In the genomic region with DNA sequence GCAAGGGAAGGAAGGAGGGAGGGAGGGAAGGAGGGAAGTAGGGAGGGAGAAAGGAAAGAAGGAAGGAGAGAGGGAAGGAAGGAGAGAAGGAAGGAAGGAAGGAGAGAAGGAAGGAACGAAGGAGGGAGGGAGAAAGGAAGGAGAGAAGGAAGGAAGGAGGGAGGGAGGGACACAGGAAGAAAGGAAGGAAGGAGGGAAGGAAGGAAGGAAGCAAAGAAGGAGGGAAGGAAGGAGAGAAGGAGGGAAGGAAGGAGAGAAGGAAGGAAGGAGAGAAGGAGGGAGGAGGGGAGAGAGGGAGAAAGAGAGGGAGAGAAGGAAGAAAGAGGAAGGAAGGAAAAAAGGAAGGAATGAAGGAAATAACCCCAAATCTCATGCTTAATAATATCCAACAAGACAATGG, we compare ENCODE assay signal across 8 cellular contexts.
"Had no signal": no experiment of that assay in that cellular context is flagged by ENCODE, and none has a peak within 500 bp of the region (broad histone marks: within the 10 kb centered on the region; RNA-seq: fewer than 3 reads in every experiment).

No MANE protein-coding gene starts in this region.

- H3K27ac Mint-ChIP-seq: HFFc6 had no signal

- H3K9me3 ChIP-seq: HAP-1 had no signal

- H2AFZ ChIP-seq: GM23248 had no signal

- DNase-seq: GM23248, GOT3, HFFc6, IMR-90, KG1 had no signal

- H3K4me3 Mint-ChIP-seq: HFFc6 had no signal

- H3K27ac ChIP-seq: GM23248, HL-60 had no signal

- H3K4me3 ChIP-seq: GM23248, HAP-1 had no signal

- H3K9ac ChIP-seq: GM23248 had no signal

- H3K4me1 ChIP-seq: HAP-1 had no signal

- FAIRE-seq: H54 had no signal

- H3K36me3 ChIP-seq: HAP-1 had no signal
